8 cellular contexts compared by ENCODE assay signal in the genomic region with DNA sequence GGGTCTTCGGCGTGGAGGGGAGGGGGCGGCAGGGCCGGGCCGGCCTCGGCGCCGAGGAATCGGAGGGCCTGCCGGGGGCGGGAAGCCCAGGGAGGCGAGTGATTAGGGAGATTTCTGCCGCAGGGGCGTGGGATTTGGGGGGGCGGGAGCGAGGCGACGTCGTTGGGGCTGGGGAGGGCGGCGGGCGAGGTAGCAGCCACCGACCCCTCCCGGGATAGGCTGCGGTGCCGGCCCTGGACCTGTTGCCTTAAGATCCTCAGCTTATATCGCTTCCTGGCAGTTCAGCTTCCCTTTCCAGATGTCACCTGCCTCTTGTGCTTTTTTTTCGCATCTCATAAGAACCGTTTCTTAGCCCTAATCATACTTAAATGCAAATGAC. TPM values are rescaled to one million over a fixed set of nuclear protein-coding genes. Genes with fewer than 3 reads are reported as not detected.
A peak's percentile ranks its signal among the peaks of the same experiment; 100 is the strongest.
DNase-seq lines count a peak whose midpoint lies in the region; ATAC-seq, FAIRE-seq and TF ChIP-seq lines count a peak whose summit lies in the region.

No MANE protein-coding gene starts in this region.

- CTCF ChIA-PET in A673 (lab: Charles Lee) = interaction anchor here (0.6 to 0.7 kb wide), 2 partner anchors 61 to 1353 kb away, joined by 3 to 5 read pairs; no protein-coding TSS in a partner anchor

- H3K36me3 ChIP-seq in A673 (ENCODE audit: insufficient read depth, low read length, poor library complexity, severe bottlenecking) = no peaks in the 10 kb centered on the region
- no peaks in the 10 kb centered on the region for H3K36me3 ChIP-seq in OCI-LY3 (replicated peaks; ENCODE audit: low read depth, low read length)
- H3K36me3 ChIP-seq in tibial nerve = no peaks in the 10 kb centered on the region

- ATAC-seq in GM21825 (IDR thresholded peaks at IDR 0.05; ENCODE audit: unreplicated experiment) = no peak
- ATAC-seq in GM18502 (IDR thresholded peaks at IDR 0.05; ENCODE audit: poor library complexity, unreplicated experiment) = no peak

- peak overlapping the region; percentile 100 for H3K4me2 ChIP-seq in OCI-LY3 (ENCODE audit: low read length)

- WGBS in lower leg skin, 2 donors = 0 to 1% methylated on average over 16 to 19 of the region's 29 CpGs
- WGBS in tibial nerve, 2 donors = 0 to 1% methylated on average over 11 to 16 of the region's 29 CpGs

- BruUV-seq in A673 (replicated peaks; lab: Mats Ljungman, UMichigan) = no TSS peak

- POLR2A ChIA-PET in A673 (lab: Charles Lee; ENCODE audit: low non-redundant PET) = no interaction called here

- peak overlapping the region; percentile 75; the same call in 1 of the 2 replicates for H2AFZ ChIP-seq in OCI-LY3 (ENCODE audit: low read depth, low read length)

- H3K27me3 ChIP-seq in A673 (replicated peaks; ENCODE audit: insufficient read depth, low read depth, low read length, poor library complexity) (no peaks in the 10 kb centered on the region), OCI-LY3 (ENCODE audit: low read depth, low read length) (peaks cover 2% of the 10 kb centered on the region; the same call in 1 of the 2 replicates), tibial nerve (no peaks in the 10 kb centered on the region)

- H3K79me2 ChIP-seq in OCI-LY3 (ENCODE audit: low read length) = peaks cover 23% of the 10 kb centered on the region

- intact Hi-C loops in A673 (cut with micrococcal nuclease; ENCODE audit: unreplicated experiment) = no loop called here
- intact Hi-C loops in lower leg skin (cut with DNase I; ENCODE audit: low total_unique reads) = loop anchor here (10.0 kb wide), 1 partner anchor 57 kb away; no protein-coding TSS in a partner anchor

- H3K9me3 ChIP-seq in A673 (ENCODE audit: low read depth, low read length, poor library complexity, severe bottlenecking) (no peaks in the 10 kb centered on the region), OCI-LY3 (ENCODE audit: insufficient read depth, low read length) (no peaks in the 10 kb centered on the region), tibial nerve (peaks cover 0 to 2% (median 0%) of the 10 kb centered on the region in 4 donors)

- peak overlapping the region; percentile 61 for H3K9ac ChIP-seq in OCI-LY3 (ENCODE audit: low read length)

- H3K27ac ChIP-seq in A673 (ENCODE audit: low read depth, low read length, poor library complexity, severe bottlenecking) (peak overlapping the region; percentile 86), OCI-LY3 (ENCODE audit: low read length) (no peak overlapping the region), caudate nucleus (ENCODE audit: low read depth, low read length) (peak overlapping the region; percentile 58), tibial nerve (peak overlapping the region in 3 of 4 donors; percentile 51 to 90 (median 87))

- peak; percentile 5 for FAIRE-seq in GM12891 (lab: Jason Lieb, UNC)

- no peak for TF ChIP-seq CTCF in A673 (conservative IDR thresholded peaks at IDR 0.05; ENCODE audit: low read depth, low read length)
- TF ChIP-seq CTCF in OCI-LY3 (IDR thresholded peaks at IDR 0.05; ENCODE audit: low read depth, low read length) = no peak
- TF ChIP-seq CTCF in lower leg skin (IDR thresholded peaks at IDR 0.05) = no peak
- TF ChIP-seq CTCF in tibial nerve (IDR thresholded peaks at IDR 0.05) = no peak

- H4K20me1 ChIP-seq in OCI-LY3 (ENCODE audit: insufficient read depth, low read length) = peaks cover 32% of the 10 kb centered on the region

- peaks cover 4% of the 10 kb centered on the region for H3K4me1 ChIP-seq in A673 (ENCODE audit: insufficient read depth, low read length, poor library complexity, severe bottlenecking)
- H3K4me1 ChIP-seq in OCI-LY3 (ENCODE audit: low read length) = peaks cover 7% of the 10 kb centered on the region
- peaks cover 0 to 34% (median 10%) of the 10 kb centered on the region in 4 donors for H3K4me1 ChIP-seq in tibial nerve

- H3K4me3 ChIP-seq in A673 (ENCODE audit: low read depth, low read length, poor library complexity, severe bottlenecking) (peak overlapping the region; percentile 92), OCI-LY3 (ENCODE audit: low read length) (peak overlapping the region; percentile 84), lower leg skin (ENCODE audit: low read depth, poor library complexity, severe bottlenecking) (peak overlapping the region; percentile 99), tibial nerve (peak overlapping the region; percentile 53 to 99 (median 92))

- TF ChIP-seq EP300 in tibial nerve (IDR thresholded peaks at IDR 0.05) = no peak

- TF ChIP-seq POLR2A in GM12891 (IDR thresholded peaks at IDR 0.05; ENCODE audit: low read depth, low read length) (no peak), lower leg skin (IDR thresholded peaks at IDR 0.05) (no peak), tibial nerve (IDR thresholded peaks at IDR 0.05) (no peak)

- DNase-seq in A673 (ENCODE audit: low spot score) (peak; percentile 22), GM12891 (ENCODE audit: insufficient read length, low spot score) (no peak), caudate nucleus (lab: John Stamatoyannopoulos, UW) (peak in 16 of 61 donors; percentile 9 to 61 (median 36)), lower leg skin (ENCODE audit: low spot score in 2 of 2) (no peak), tibial nerve (ENCODE audit: low spot score in 2 of 2) (no peak)

TF ChIP-seq in GM12891, 5 proteins besides CTCF, POLR2A, EP300 and RAD21:
- TF ChIP-seq POU2F2 (IDR thresholded peaks at IDR 0.05; ENCODE audit: low read depth, low read length) (no peak), POLR2AphosphoS5 (IDR thresholded peaks at IDR 0.05; ENCODE audit: low read depth, low read length) (no peak), SPI1 (IDR thresholded peaks at IDR 0.05; ENCODE audit: low read depth, low read length) (no peak), PAX5 (IDR thresholded peaks at IDR 0.05; ENCODE audit: insufficient read depth, low read length, severe bottlenecking) (no peak), TAF1 (IDR thresholded peaks at IDR 0.05; ENCODE audit: low read depth, low read length) (no peak)

RNA-seq across cellular contexts. Expression of a gene that starts 0.6 kb away (rescaled TPM):
- total RNA-seq in A673 (2021) = 20.6 TPM in 2 replicates
- polyA plus RNA-seq in GM12891 (2012; ENCODE audit: low read depth, missing spikeins) = 2.0 TPM
- 10 to 100 TPM; 31.9 to 44.3 (median 35.0) TPM for total RNA-seq in lower leg skin
- 10 to 100 TPM; 10.4 to 14.4 (median 12.3) TPM for total RNA-seq in tibial nerve
